ENCODE assay signal across 1 cellular context in the genomic region with DNA sequence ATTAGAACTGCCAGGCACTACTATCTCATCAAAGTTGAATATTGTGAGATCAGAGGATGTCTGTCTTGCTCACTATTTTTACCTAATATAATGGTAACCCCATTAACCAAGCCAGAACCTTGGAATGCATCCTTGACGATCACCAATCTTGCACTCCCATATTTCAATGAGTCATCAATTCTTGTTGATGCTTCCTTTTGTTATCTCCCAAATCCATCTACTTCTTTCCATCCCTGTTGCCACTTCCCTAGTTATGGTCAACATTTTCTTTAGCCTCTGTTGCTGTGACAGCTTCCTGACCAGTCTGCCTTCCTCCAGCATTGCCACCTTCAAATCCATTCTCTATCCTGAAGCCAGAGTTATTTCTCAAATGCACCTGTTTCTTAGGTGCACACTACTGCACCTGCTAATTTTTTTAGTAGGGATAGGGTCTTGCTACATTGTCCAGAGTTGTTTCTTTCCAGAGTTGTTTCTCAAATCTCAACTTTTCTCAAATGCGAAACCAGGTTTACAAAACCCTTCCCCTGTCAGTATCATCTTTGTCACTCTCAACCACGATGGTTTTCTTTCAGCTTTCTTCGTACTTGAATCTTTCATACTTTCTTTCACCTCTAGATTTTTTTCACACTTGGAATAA.
A peak's percentile ranks its signal among the peaks of the same experiment; 100 is the strongest.
TF ChIP-seq lines count a peak whose summit lies in the region.

No MANE protein-coding gene starts in this region.

TF ChIP-seq in K562, 482 proteins besides CTCF, POLR2A, EP300 and RAD21 (continued from another document and continues in another):
- TF ChIP-seq TOE1 (IDR thresholded peaks at IDR 0.05; ENCODE audit: borderline replicate concordance) (no peak), TOE1 (CRISPR knock-in tag; IDR thresholded peaks at IDR 0.05; ENCODE audit: borderline replicate concordance, low read depth) (no peak), NEUROD1 (IDR thresholded peaks at IDR 0.05; ENCODE audit: borderline replicate concordance, low read depth, low read length, partially characterized antibody) (no peak), EWSR1 (IDR thresholded peaks at IDR 0.05; ENCODE audit: borderline replicate concordance, low read depth, partially characterized antibody) (no peak), CC2D1A (IDR thresholded peaks at IDR 0.05) (no peak), ZNF384 (IDR thresholded peaks at IDR 0.05; ENCODE audit: low read depth, low read length) (no peak), MBD1 (CRISPR knock-in tag; IDR thresholded peaks at IDR 0.05) (no peak), RBM22 (IDR thresholded peaks at IDR 0.05; ENCODE audit: low read depth, low read length, poor library complexity, severe bottlenecking) (no peak), ZNF280B (CRISPR knock-in tag; IDR thresholded peaks at IDR 0.05) (no peak), ZNF354B (CRISPR knock-in tag; IDR thresholded peaks at IDR 0.05) (no peak), KDM4B (IDR thresholded peaks at IDR 0.05; ENCODE audit: borderline replicate concordance in 2 of 2, low read depth in 1 of 2) (no peak), NCOA2 (IDR thresholded peaks at IDR 0.05; ENCODE audit: partially characterized antibody in 2 of 2) (no peak), NFE2 (IDR thresholded peaks at IDR 0.05; ENCODE audit: low read depth) (peak; percentile 59), RHOXF2B (CRISPR knock-in tag; conservative IDR thresholded peaks at IDR 0.05) (no peak), MCM3 (IDR thresholded peaks at IDR 0.05) (no peak), MCM7 (IDR thresholded peaks at IDR 0.05) (no peak), ZNF311 (CRISPR knock-in tag; IDR thresholded peaks at IDR 0.05) (peak; percentile 52; the same call in 1 of the 2 replicates), BACH1 (tag; IDR thresholded peaks at IDR 0.05) (0 out of 2 replicates have a peak, but pooled peaks have one; percentile 29), ZNF717 (CRISPR knock-in tag; IDR thresholded peaks at IDR 0.05) (no peak), CHD1 (IDR thresholded peaks at IDR 0.05; ENCODE audit: low read length) (no peak), RFX1 (IDR thresholded peaks at IDR 0.05) (0 out of 2 replicates have a peak, but pooled peaks have one; percentile 5), ETV5 (CRISPR knock-in tag; IDR thresholded peaks at IDR 0.05; ENCODE audit: low read depth) (no peak), ATF4 (CRISPR knock-in tag; IDR thresholded peaks at IDR 0.05) (no peak), ATF3 (IDR thresholded peaks at IDR 0.05) (no peak), ATF3 (CRISPR knock-in tag; conservative IDR thresholded peaks at IDR 0.05) (no peak), GTF2A2 (tag; IDR thresholded peaks at IDR 0.05) (no peak), ZNF644 (tag; IDR thresholded peaks at IDR 0.05; ENCODE audit: low read depth) (0 out of 2 replicates have a peak, but pooled peaks have one; percentile 15), NCOA6 (IDR thresholded peaks at IDR 0.05) (no peak), NRF1 (conservative IDR thresholded peaks at IDR 0.05 in 1 of 2, IDR thresholded peaks at IDR 0.05 in 1 of 2) (peak in 1 of 2 experiments; percentile 0; a peak in 1 of 4 replicates), NR2C1 (IDR thresholded peaks at IDR 0.05) (no peak), NR2C1 (tag; IDR thresholded peaks at IDR 0.05) (no peak), XRCC4 (IDR thresholded peaks at IDR 0.05; ENCODE audit: extremely low read depth, insufficient read depth, insufficient read length) (no peak), FOXO4 (CRISPR knock-in tag; IDR thresholded peaks at IDR 0.05) (no peak), THAP7 (CRISPR knock-in tag; IDR thresholded peaks at IDR 0.05) (no peak), SMARCA5 (IDR thresholded peaks at IDR 0.05) (no peak; the same call in 1 of the 2 replicates), CHAMP1 (IDR thresholded peaks at IDR 0.05) (no peak), FOXK1 (CRISPR knock-in tag; IDR thresholded peaks at IDR 0.05; ENCODE audit: borderline replicate concordance) (no peak), ZNF445 (CRISPR knock-in tag; IDR thresholded peaks at IDR 0.05; ENCODE audit: low read depth) (no peak), CBFA2T3 (IDR thresholded peaks at IDR 0.05) (0 out of 2 replicates have a peak, but pooled peaks have one; percentile 13), SFPQ (IDR thresholded peaks at IDR 0.05; ENCODE audit: low read depth, low read length) (no peak), ZNF23 (CRISPR knock-in tag; IDR thresholded peaks at IDR 0.05) (no peak), SRSF3 (IDR thresholded peaks at IDR 0.05; ENCODE audit: insufficient read depth, low read length) (no peak), ZC3H8 (IDR thresholded peaks at IDR 0.05) (no peak), ZNF699 (CRISPR knock-in tag; IDR thresholded peaks at IDR 0.05; ENCODE audit: insufficient replicate concordance) (no peak), NONO (IDR thresholded peaks at IDR 0.05; ENCODE audit: low read depth in 2 of 2, low read length in 1 of 2) (no peak), ZSCAN32 (CRISPR knock-in tag; IDR thresholded peaks at IDR 0.05) (no peak), TAF9B (IDR thresholded peaks at IDR 0.05; ENCODE audit: partially characterized antibody) (no peak), ZNF766 (CRISPR knock-in tag; conservative IDR thresholded peaks at IDR 0.05) (no peak), KAT7 (CRISPR knock-in tag; IDR thresholded peaks at IDR 0.05; ENCODE audit: borderline replicate concordance) (no peak)
- TF ChIP-seq, protein P1, sequence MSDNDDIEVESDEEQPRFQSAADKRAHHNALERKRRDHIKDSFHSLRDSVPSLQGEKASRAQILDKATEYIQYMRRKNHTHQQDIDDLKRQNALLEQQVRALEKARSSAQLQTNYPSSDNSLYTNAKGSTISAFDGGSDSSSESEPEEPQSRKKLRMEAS (CRISPR knock-in tag; IDR thresholded peaks at IDR 0.05), result no peak
- TF ChIP-seq, protein P2, sequence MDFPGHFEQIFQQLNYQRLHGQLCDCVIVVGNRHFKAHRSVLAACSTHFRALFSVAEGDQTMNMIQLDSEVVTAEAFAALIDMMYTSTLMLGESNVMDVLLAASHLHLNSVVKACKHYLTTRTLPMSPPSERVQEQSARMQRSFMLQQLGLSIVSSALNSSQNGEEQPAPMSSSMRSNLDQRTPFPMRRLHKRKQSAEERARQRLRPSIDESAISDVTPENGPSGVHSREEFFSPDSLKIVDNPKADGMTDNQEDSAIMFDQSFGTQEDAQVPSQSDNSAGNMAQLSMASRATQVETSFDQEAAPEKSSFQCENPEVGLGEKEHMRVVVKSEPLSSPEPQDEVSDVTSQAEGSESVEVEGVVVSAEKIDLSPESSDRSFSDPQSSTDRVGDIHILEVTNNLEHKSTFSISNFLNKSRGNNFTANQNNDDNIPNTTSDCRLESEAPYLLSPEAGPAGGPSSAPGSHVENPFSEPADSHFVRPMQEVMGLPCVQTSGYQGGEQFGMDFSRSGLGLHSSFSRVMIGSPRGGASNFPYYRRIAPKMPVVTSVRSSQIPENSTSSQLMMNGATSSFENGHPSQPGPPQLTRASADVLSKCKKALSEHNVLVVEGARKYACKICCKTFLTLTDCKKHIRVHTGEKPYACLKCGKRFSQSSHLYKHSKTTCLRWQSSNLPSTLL (IDR thresholded peaks at IDR 0.05), result no peak
